Comparison of ENCODE assay signal across 8 cellular contexts in genomic region chr20:50338479-50339195, GRCh38.
DNase-seq lines count a peak whose midpoint lies in the region; ATAC-seq and TF ChIP-seq lines count a peak whose summit lies in the region.

No MANE protein-coding gene starts in this region.

- H3K4me2 ChIP-seq in KMS-11 = peak overlapping the region; percentile 79

- no peak overlapping the region for H2AFZ ChIP-seq in KMS-11 (ENCODE audit: low read depth)

- peaks cover 5% of the 10 kb centered on the region for H3K27me3 Mint-ChIP-seq in activated T-helper 1 cell treated with anti-CD3 and anti-CD28 coated beads, Interleukin-12 subunit alpha, Interleukin-12 subunit beta, Interleukin-2, Interleukin-4 antibody, amounts not matched to agents 30 ng/mL and 10 ng/mL and 1 ng/mL, durations not matched to agents 14 hours and 24 hours and 36 hours (ENCODE audit: insufficient read depth)

- H3K4me3 Mint-ChIP-seq in activated T-helper 1 cell treated with anti-CD3 and anti-CD28 coated beads, Interleukin-12 subunit alpha, Interleukin-12 subunit beta, Interleukin-2, Interleukin-4 antibody, amounts not matched to agents 30 ng/mL and 10 ng/mL and 1 ng/mL, durations not matched to agents 14 hours and 24 hours and 36 hours = peak overlapping the region; percentile 74

- TF ChIP-seq CTCF in GM10266 (IDR thresholded peaks at IDR 0.05; ENCODE audit: control insufficient read depth, insufficient read depth, low read depth, missing control alignments) (no peak), KMS-11 (conservative IDR thresholded peaks at IDR 0.05; ENCODE audit: low read depth, low read length) (no peak), gastroesophageal sphincter (IDR thresholded peaks at IDR 0.05) (no peak)

- no peaks in the 10 kb centered on the region for H3K36me3 ChIP-seq in KMS-11 (ENCODE audit: insufficient read depth)
- no peaks in the 10 kb centered on the region for H3K36me3 ChIP-seq in gastroesophageal sphincter

- H3K4me1 Mint-ChIP-seq in activated T-helper 1 cell treated with anti-CD3 and anti-CD28 coated beads, Interleukin-12 subunit alpha, Interleukin-12 subunit beta, Interleukin-2, Interleukin-4 antibody, amounts not matched to agents 30 ng/mL and 10 ng/mL and 1 ng/mL, durations not matched to agents 14 hours and 24 hours and 36 hours (ENCODE audit: low read depth) = peaks cover 75% of the 10 kb centered on the region

- TF ChIP-seq EP300 in gastroesophageal sphincter (IDR thresholded peaks at IDR 0.05) = no peak

- H3K36me3 Mint-ChIP-seq in activated T-helper 1 cell treated with anti-CD3 and anti-CD28 coated beads, Interleukin-12 subunit alpha, Interleukin-12 subunit beta, Interleukin-2, Interleukin-4 antibody, amounts not matched to agents 30 ng/mL and 10 ng/mL and 1 ng/mL, durations not matched to agents 14 hours and 24 hours and 36 hours (ENCODE audit: low read depth) = no peaks in the 10 kb centered on the region

- H4K20me1 ChIP-seq in KMS-11 (ENCODE audit: insufficient read depth) = no peaks in the 10 kb centered on the region

- H3K9ac ChIP-seq in KMS-11 = no peak overlapping the region

- H3K4me3 ChIP-seq in KMS-11 (IDR thresholded peaks at IDR 0.05; ENCODE audit: insufficient read depth, low read depth, low read length) (no peak overlapping the region), gastroesophageal sphincter (peak overlapping the region in 1 of 2 donors; percentile 23)

- H3K27ac Mint-ChIP-seq in activated T-helper 1 cell treated with anti-CD3 and anti-CD28 coated beads, Interleukin-12 subunit alpha, Interleukin-12 subunit beta, Interleukin-2, Interleukin-4 antibody, amounts not matched to agents 30 ng/mL and 10 ng/mL and 1 ng/mL, durations not matched to agents 14 hours and 24 hours and 36 hours = peak overlapping the region; percentile 89

- 60 to 69% methylated on average over 6 to 8 of the region's 9 CpGs for WGBS in gastroesophageal sphincter (ENCODE audit: low coverage in 1 of 2), 2 donors

- DNase-seq in GM10266 (ENCODE audit: extremely low spot score) = peak; percentile 78
- DNase-seq in activated T-helper 1 cell treated with anti-CD3 and anti-CD28 coated beads, Interleukin-12 subunit alpha, Interleukin-12 subunit beta, Interleukin-2, Interleukin-4 antibody, amounts not matched to agents 30 ng/mL and 10 ng/mL and 1 ng/mL, durations not matched to agents 14 hours and 24 hours and 36 hours (ENCODE audit: low spot score) = peak; percentile 73
- peak; percentile 34 for DNase-seq in left kidney (ENCODE audit: low read depth, low spot score)
- peak; percentile 84 for DNase-seq in stimulated activated CD8-positive, alpha-beta memory T cell treated with anti-CD3 and anti-CD28 coated beads, Interleukin-4, amount 100 ng/mL, for 48 hours
- no peak for DNase-seq in NCI-H1930 (lab: John Stamatoyannopoulos, UW)

- H3K27me3 ChIP-seq in KMS-11 (ENCODE audit: insufficient read depth, low read depth) (peaks cover 57% of the 10 kb centered on the region), gastroesophageal sphincter (no peaks in the 10 kb centered on the region)

- H3K9me3 ChIP-seq in gastroesophageal sphincter = no peaks in the 10 kb centered on the region

- intact Hi-C loops in activated T-helper 1 cell treated with anti-CD3 and anti-CD28 coated beads, Interleukin-12 subunit alpha, Interleukin-12 subunit beta, Interleukin-2, Interleukin-4 antibody, amounts not matched to agents 30 ng/mL and 10 ng/mL and 1 ng/mL, durations not matched to agents 14 hours and 24 hours and 36 hours (cut with micrococcal nuclease) = loop anchor here (1.0 to 5.0 kb wide), 12 partner anchors 11 to 724 kb away; partner anchors contain the start of gene PARD6B

- H3K79me2 ChIP-seq in KMS-11 (ENCODE audit: insufficient read depth, low read depth) = no peaks in the 10 kb centered on the region

- H3K27ac ChIP-seq in KMS-11 (peak overlapping the region; percentile 23; the same call in 1 of the 2 replicates), gastroesophageal sphincter (peak overlapping the region in 2 of 4 donors; percentile 45 to 61)

- H3K9me3 Mint-ChIP-seq in activated T-helper 1 cell treated with anti-CD3 and anti-CD28 coated beads, Interleukin-12 subunit alpha, Interleukin-12 subunit beta, Interleukin-2, Interleukin-4 antibody, amounts not matched to agents 30 ng/mL and 10 ng/mL and 1 ng/mL, durations not matched to agents 14 hours and 24 hours and 36 hours = no peaks in the 10 kb centered on the region

- peaks cover 26% of the 10 kb centered on the region for H3K4me1 ChIP-seq in KMS-11 (ENCODE audit: low read depth, poor library complexity, severe bottlenecking)
- H3K4me1 ChIP-seq in gastroesophageal sphincter = peaks cover 0 to 11% (median 0%) of the 10 kb centered on the region in 3 donors

- peak; percentile 64 for ATAC-seq in GM21529 (IDR thresholded peaks at IDR 0.05; ENCODE audit: unreplicated experiment)
- ATAC-seq in gastroesophageal sphincter = no peak

- TF ChIP-seq POLR2A in gastroesophageal sphincter (IDR thresholded peaks at IDR 0.05) = no peak

Comparison
In these comparisons a context has a peak if more than half of its experiments do, and no peak if none do; other contexts are left out.
1. DNase-seq: peak in GM10266 (single experiment), activated T-helper 1 cell treated with anti-CD3 and anti-CD28 coated beads, Interleukin-12 subunit alpha, Interleukin-12 subunit beta, Interleukin-2, Interleukin-4 antibody, amounts not matched to agents 30 ng/mL and 10 ng/mL and 1 ng/mL, durations not matched to agents 14 hours and 24 hours and 36 hours (single experiment), left kidney (single experiment) and stimulated activated CD8-positive, alpha-beta memory T cell treated with anti-CD3 and anti-CD28 coated beads, Interleukin-4, amount 100 ng/mL, for 48 hours (single experiment); none in NCI-H1930 (0 of 2).